In genomic region chr14:91413547-91414474, GRCh38 we compare ENCODE assay signal across 1 cellular context.
TF ChIP-seq lines count a peak whose summit lies in the region.

No MANE protein-coding gene starts in this region.

TF ChIP-seq in K562, 482 proteins besides CTCF, POLR2A, EP300 and RAD21 (continued from another document):
- TF ChIP-seq BCOR (IDR thresholded peaks at IDR 0.05) (peak; percentile 53; the same call in 1 of the 2 replicates), KDM1A (IDR thresholded peaks at IDR 0.05) (0 out of 4 replicates have a peak, but pooled peaks have one; percentile 12 to 32), CBFA2T2 (conservative IDR thresholded peaks at IDR 0.05) (peak; percentile 38)
TF ChIP-seq in K562: peak in this region for 10.
